10 cellular contexts compared by ENCODE assay signal in genomic region chr3:93843981-93844380, GRCh38.
DNase-seq lines count a peak whose midpoint lies in the region; ATAC-seq and TF ChIP-seq lines count a peak whose summit lies in the region.
"Had no signal": no experiment of that assay in that cellular context is flagged by ENCODE, and none has a peak within 500 bp of the region (broad histone marks: within the 10 kb centered on the region; RNA-seq: fewer than 3 reads in every experiment).

No MANE protein-coding gene starts in this region.

- peak overlapping the region; percentile 48; the same call in 1 of the 2 replicates for H3K27ac ChIP-seq in RWPE1

- POLR2A ChIA-PET in RWPE1 (lab: Yijun Ruan, JAX; ENCODE audit: low non-redundant PET), result no interaction called here

- CTCF ChIA-PET in RWPE1 (lab: Yijun Ruan, JAX), result no interaction called here

- no peak for ATAC-seq in GM21786 (IDR thresholded peaks at IDR 0.05; ENCODE audit: unreplicated experiment)
- no peak for ATAC-seq in GM18511 (IDR thresholded peaks at IDR 0.05; ENCODE audit: unreplicated experiment)

- DNase-seq in EL (peak; percentile 89), RWPE1 (ENCODE audit: low spot score) (peak; percentile 13), fibroblast of gingiva (ENCODE audit: low read depth) (peak; percentile 98), pulmonary artery endothelial cell (ENCODE audit: low read depth, low spot score) (peak; percentile 22), NCI-H526 treated with DMSO at 0.1 percent for 48 hours (lab: John Stamatoyannopoulos, UW) (no peak), D341Med (ENCODE audit: low spot score) (no peak)
- DNase-seq: caudate nucleus, KG1 had no signal

- TF ChIP-seq CTCF in RWPE1 (conservative IDR thresholded peaks at IDR 0.05; ENCODE audit: low read depth), result no peak

Comparison
In these comparisons a context has a peak if more than half of its experiments do, and no peak if none do; other contexts are left out.
1. DNase-seq: peak in EL (single experiment), RWPE1 (single experiment), fibroblast of gingiva (single experiment) and pulmonary artery endothelial cell (single experiment); none in NCI-H526 treated with DMSO at 0.1 percent for 48 hours (single experiment) and D341Med (single experiment).